Comparison of ENCODE assay signal across 9 cellular contexts in the genomic region with DNA sequence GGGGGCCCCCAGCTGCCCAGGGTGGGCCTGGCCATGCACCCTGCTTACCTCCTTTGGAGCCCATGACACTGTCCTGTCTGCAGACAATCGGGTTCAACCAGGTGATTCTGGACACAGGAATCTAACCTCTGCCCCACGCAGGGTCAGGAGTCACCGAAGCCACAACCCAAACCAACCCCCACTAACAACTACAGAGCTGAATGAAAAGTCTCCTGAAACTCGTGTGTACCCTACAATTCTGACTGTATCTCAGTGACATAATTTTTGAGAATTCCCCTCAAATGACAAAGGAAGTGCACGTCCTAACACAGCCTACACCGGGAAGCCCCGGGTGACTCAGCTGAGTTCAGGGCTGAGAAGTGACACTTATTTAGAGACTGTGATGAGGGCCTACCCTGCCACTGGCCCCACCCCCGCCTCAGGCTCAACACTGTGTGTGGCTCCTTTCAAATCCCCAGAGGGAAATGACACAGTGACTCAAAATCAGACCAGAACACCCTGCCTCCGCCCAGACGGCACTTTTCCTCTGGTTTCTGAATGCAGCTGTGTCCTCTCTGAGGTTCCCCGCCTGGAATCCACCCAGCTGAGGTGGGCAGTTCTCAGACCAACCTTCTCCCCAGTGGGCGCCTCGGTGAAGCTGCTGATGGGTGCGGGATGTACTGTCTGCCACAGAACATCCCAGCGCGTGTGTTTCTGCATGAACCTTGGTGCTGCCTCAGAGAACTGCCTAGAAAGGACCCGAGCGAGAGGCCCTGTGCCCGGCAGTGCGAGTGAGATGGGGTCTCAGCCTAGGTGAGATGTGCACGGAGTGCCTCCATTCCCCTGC. TPM values are rescaled to one million over a fixed set of nuclear protein-coding genes. Genes with fewer than 3 reads are reported as not detected.
A peak's percentile ranks its signal among the peaks of the same experiment; 100 is the strongest.
DNase-seq lines count a peak whose midpoint lies in the region; ATAC-seq and TF ChIP-seq lines count a peak whose summit lies in the region.
"Had no signal": no experiment of that assay in that cellular context is flagged by ENCODE, and none has a peak within 500 bp of the region (broad histone marks: within the 10 kb centered on the region; RNA-seq: fewer than 3 reads in every experiment).

No MANE protein-coding gene starts in this region.

- peak overlapping the region; percentile 46 for H4K12ac ChIP-seq in trophoblast cell (ENCODE audit: low read depth, low read length)

- peaks cover 51 to 57% of the 10 kb centered on the region in 2 experiments for H3K36me3 ChIP-seq in trophoblast cell (ENCODE audit: control insufficient read depth in 1 of 2, insufficient read depth in 2 of 2, low read length in 2 of 2)

- peaks cover 41 to 53% of the 10 kb centered on the region in 2 experiments for H3K4me1 ChIP-seq in trophoblast cell (ENCODE audit: control insufficient read depth in 1 of 2, insufficient read depth in 2 of 2, low read length in 2 of 2)
- H3K4me1 ChIP-seq: parathyroid adenoma had no signal

- H3K18ac ChIP-seq in trophoblast cell (ENCODE audit: low read length) = peak overlapping the region; percentile 42

- H3K27ac ChIP-seq in coronary artery (peak overlapping the region; percentile 51 to 69), trophoblast cell (ENCODE audit: low read depth, low read length) (peak overlapping the region; percentile 84)
- H3K27ac ChIP-seq: parathyroid adenoma had no signal

- no CpG with 5 or more reads among the region's 21 CpGs for WGBS in trophoblast cell (ENCODE audit: extremely low coverage, insufficient coverage, insufficient read length)

- H2BK12ac ChIP-seq in trophoblast cell (ENCODE audit: low read length) = peak overlapping the region; percentile 51

- peaks cover 2% of the 10 kb centered on the region for H3K9me3 ChIP-seq in trophoblast cell (ENCODE audit: insufficient read depth, low read depth, low read length)

- H3K4me2 ChIP-seq in trophoblast cell (ENCODE audit: low read length) = peak overlapping the region; percentile 3

- TF ChIP-seq CTCF in AG10803 (conservative IDR thresholded peaks at IDR 0.05; ENCODE audit: low read length) (no peak), coronary artery (IDR thresholded peaks at IDR 0.05) (no peak)

- no peak overlapping the region for H3K4ac ChIP-seq in trophoblast cell (ENCODE audit: low read depth, low read length)

- peak; percentile 37 for DNase-seq in AG10803 (ENCODE audit: low read depth)
- peak; percentile 86 for DNase-seq in activated CD4-positive, CD25-positive, alpha-beta regulatory T cell treated with anti-CD3 and anti-CD28 coated beads, Interleukin-2, amount 50 U/mL, for 72 hours
- peak; percentile 86 for DNase-seq in coronary artery (ENCODE audit: low spot score)
- peak; percentile 94 to 97 for DNase-seq in trophoblast cell
- DNase-seq in inferior parietal cortex (ENCODE audit: extremely low spot score) = no peak
- DNase-seq in NCI-H2171 treated with DMSO at 0.1 percent for 48 hours (lab: John Stamatoyannopoulos, UW) = no peak

- H3K79me1 ChIP-seq in trophoblast cell (ENCODE audit: low read length) = peaks cover 32% of the 10 kb centered on the region

- H3K79me2 ChIP-seq in trophoblast cell (ENCODE audit: control insufficient read depth, insufficient read depth, low read length, poor library complexity) = peaks cover 7% of the 10 kb centered on the region
- H3K79me2 ChIP-seq: parathyroid adenoma had no signal

- no peak overlapping the region for H3K23ac ChIP-seq in trophoblast cell (ENCODE audit: low read length)

- H3K4me3 ChIP-seq in AG10803 (ENCODE audit: low read length) (no peak overlapping the region), coronary artery (no peak overlapping the region), trophoblast cell (ENCODE audit: low read depth, low read length) (no peak overlapping the region)

- H3K9ac ChIP-seq in trophoblast cell (ENCODE audit: low read length) = no peak overlapping the region
- H3K9ac ChIP-seq: parathyroid adenoma had no signal

- peak overlapping the region; percentile 72 for H2BK5ac ChIP-seq in trophoblast cell (ENCODE audit: low read depth, low read length, poor library complexity)

- H4K8ac ChIP-seq in trophoblast cell (ENCODE audit: low read depth, low read length) = peak overlapping the region; percentile 21

- H4K91ac ChIP-seq in trophoblast cell (ENCODE audit: low read depth, low read length) = peak overlapping the region; percentile 82

- peak overlapping the region; percentile 40 for H2AK5ac ChIP-seq in trophoblast cell (ENCODE audit: low read length)

- H2BK120ac ChIP-seq in trophoblast cell (ENCODE audit: insufficient read depth, low read length, poor library complexity) = peak overlapping the region; percentile 57

- no peak overlapping the region for H2AFZ ChIP-seq in trophoblast cell (ENCODE audit: insufficient read depth, low read length, poor library complexity)
- H2AFZ ChIP-seq: parathyroid adenoma had no signal

- no peaks in the 10 kb centered on the region for H3K27me3 ChIP-seq in trophoblast cell (ENCODE audit: insufficient read depth, low read length)

- H3K14ac ChIP-seq in trophoblast cell (ENCODE audit: low read length) = peak overlapping the region; percentile 58

- ATAC-seq in GM19324 (IDR thresholded peaks at IDR 0.05; ENCODE audit: low FRiP score, unreplicated experiment) = peak; percentile 79
- peak; percentile 81 for ATAC-seq in HG03439 (IDR thresholded peaks at IDR 0.05; ENCODE audit: unreplicated experiment)

RNA-seq across cellular contexts. Expression of gene TNIP2, which starts 9.9 kb away (rescaled TPM):
- 52.2 and 57.7 TPM in 2 replicates for polyA plus RNA-seq in trophoblast cell (2013)

RNA-seq across cellular contexts. Expression of gene SH3BP2, which starts 46.7 kb away (rescaled TPM):
- 21.3 and 21.9 TPM in 2 replicates for polyA plus RNA-seq in trophoblast cell (2013)

Comparison
In these comparisons a context has a peak if more than half of its experiments do, and no peak if none do; other contexts are left out.
1. DNase-seq: peak in AG10803 (single experiment), activated CD4-positive, CD25-positive, alpha-beta regulatory T cell treated with anti-CD3 and anti-CD28 coated beads, Interleukin-2, amount 50 U/mL, for 72 hours (single experiment), coronary artery (single experiment) and trophoblast cell (2 of 2); none in inferior parietal cortex (single experiment) and NCI-H2171 treated with DMSO at 0.1 percent for 48 hours (single experiment).